ENCODE assay signal across 30 cellular contexts in genomic region chr7:147861945-147862344, GRCh38.
"Had no signal": no experiment of that assay in that cellular context is flagged by ENCODE, and none has a peak within 500 bp of the region (broad histone marks: within the 10 kb centered on the region; RNA-seq: fewer than 3 reads in every experiment).

No MANE protein-coding gene starts in this region.

- H3K4me1 ChIP-seq: adrenal gland, ascending aorta, body of pancreas, breast epithelium, colonic mucosa had no signal

- H3K4me3 ChIP-seq: adrenal gland, ascending aorta, body of pancreas, breast epithelium, cardiac muscle cell, colonic mucosa had no signal

- DNase-seq: activated effector memory CD4-positive, alpha-beta T cell treated with anti-CD3 and anti-CD28 coated beads, Interleukin-2, amount 50 U/mL, for 16 hours; activated effector memory CD4-positive, alpha-beta T cell treated with Interleukin-2 at 50 U/mL for 16 hours; activated gamma-delta T cell; activated gamma-delta T cell treated with Interleukin-2 at 50 U/mL for 16 hours; activated naive CD4-positive, alpha-beta T cell; activated naive CD4-positive, alpha-beta T cell treated with anti-CD3 and anti-CD28 coated beads for 36 hours; activated naive CD4-positive, alpha-beta T cell treated with anti-CD3 and anti-CD28 coated beads, Interleukin-2, amount 10 ng/mL, durations not matched to agents 7 days and 5 days; activated naive CD4-positive, alpha-beta T cell treated with anti-CD3 and anti-CD28 coated beads, Interleukin-2, amount 50 U/mL, for 16 hours; activated naive CD4-positive, alpha-beta T cell treated with Interleukin-2 at 50 U/mL for 16 hours; activated naive CD8-positive, alpha-beta T cell treated with anti-CD3 and anti-CD28 coated beads for 36 hours; activated naive CD8-positive, alpha-beta T cell treated with anti-CD3 and anti-CD28 coated beads, Interleukin-2, amount 10 ng/mL, durations not matched to agents 7 days and 5 days; activated naive CD8-positive, alpha-beta T cell treated with anti-CD3 and anti-CD28 coated beads, Interleukin-2, amount 50 U/mL, for 24 hours; activated T-cell treated with anti-CD3 and anti-CD28 coated beads, Interleukin-2, amount 50 U/mL, for 48 hours; activated T-cell treated with anti-CD3 and anti-CD28 coated beads, Interleukin-2, amount 50 U/mL, for 72 hours; adrenal gland; amniotic stem cell; amygdala; anterior cingulate cortex; aorta; body of pancreas; brain microvascular endothelial cell; caudate nucleus; central memory CD4-positive, alpha-beta T cell; cerebellar nuclear complex; colonic mucosa had no signal

- ATAC-seq: activated naive CD4-positive, alpha-beta T cell treated with anti-CD3 and anti-CD28 coated beads, Interleukin-2, amount 50 U/mL, for 72 hours; activated naive CD8-positive, alpha-beta T cell treated with anti-CD3 and anti-CD28 coated beads, Interleukin-2, amount 50 U/mL, for 24 hours; activated T-cell treated with anti-CD3 and anti-CD28 coated beads, Interleukin-2, amount 50 U/mL, for 72 hours; activated T-helper 17 cell treated with anti-CD3 and anti-CD28 coated beads, Interleukin-2, amount 50 U/mL, for 72 hours; body of pancreas had no signal

- H3K27me3 ChIP-seq: adrenal gland, ascending aorta, body of pancreas, brain microvascular endothelial cell, breast epithelium, cardiac muscle cell, colonic mucosa had no signal

- H3K9me3 ChIP-seq: adrenal gland, ascending aorta, body of pancreas, breast epithelium, colonic mucosa had no signal

- H3K36me3 ChIP-seq: adrenal gland, ascending aorta, brain microvascular endothelial cell, breast epithelium, cardiac muscle cell, colonic mucosa had no signal

- H3K27ac ChIP-seq: adrenal gland, ascending aorta, body of pancreas, brain microvascular endothelial cell, breast epithelium, cardiac muscle cell, colonic mucosa had no signal
